In the genomic region with DNA sequence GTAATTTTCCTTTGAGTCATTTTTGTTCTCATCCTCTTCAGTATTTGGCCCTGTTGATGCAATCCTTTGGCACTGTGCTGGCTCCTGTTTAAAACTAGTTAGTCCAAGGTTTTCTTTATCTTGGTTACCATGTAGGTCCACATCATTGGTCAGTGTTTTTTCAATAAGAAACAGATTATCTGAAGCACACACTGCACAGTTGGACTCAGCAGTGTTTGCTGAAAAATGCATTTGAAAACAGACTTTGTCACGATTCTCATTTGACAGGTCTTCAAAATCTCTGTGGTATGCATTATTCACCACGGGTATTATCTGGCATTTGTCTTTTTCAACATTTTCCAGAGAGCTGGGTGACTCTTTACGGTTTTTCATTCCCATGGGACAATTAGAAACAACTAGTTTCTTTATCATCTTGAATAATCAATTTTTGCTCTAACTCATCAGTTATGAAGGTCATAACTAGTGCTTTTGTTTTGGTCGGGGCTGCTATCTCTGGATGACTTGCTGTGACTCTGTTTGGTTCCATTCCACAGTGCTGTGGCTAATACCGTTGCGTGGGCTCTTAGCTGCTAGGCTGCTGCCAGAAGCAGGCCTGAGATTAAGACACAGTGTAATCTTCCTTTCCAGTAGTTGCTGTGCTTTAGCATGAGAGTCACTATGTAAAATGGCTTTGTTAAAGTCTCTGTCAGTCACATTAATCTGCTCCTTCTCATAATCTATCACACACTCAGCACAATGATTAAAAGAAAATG, we compare ENCODE assay signal across 18 cellular contexts. TPM values are rescaled to one million over a fixed set of nuclear protein-coding genes. Genes with fewer than 3 reads are reported as not detected.
DNase-seq lines count a peak whose midpoint lies in the region; TF ChIP-seq lines count a peak whose summit lies in the region.
"Had no signal": no experiment of that assay in that cellular context is flagged by ENCODE, and none has a peak within 500 bp of the region (broad histone marks: within the 10 kb centered on the region; RNA-seq: fewer than 3 reads in every experiment).

No MANE protein-coding gene starts in this region.

- no peak overlapping the region for H2BK120ac ChIP-seq in mesendoderm (ENCODE audit: low read depth, low read length)

- DNase-seq in BE2C (peak; percentile 8), NCI-H226 (peak; percentile 68), cardiac fibroblast (ENCODE audit: low read depth in 2 of 2) (peak; percentile 86 to 87), neural crest cell (ENCODE audit: low read depth, low spot score) (no peak), activated T-cell treated with anti-CD3 and anti-CD28 coated beads for 4 hours (no peak), 8988T (no peak), HK-2 (ENCODE audit: unreplicated experiment) (no peak), mesendoderm (no peak)
- DNase-seq: activated CD4-positive, alpha-beta T cell treated with anti-CD3 and anti-CD28 coated beads for 4 hours; activated naive CD8-positive, alpha-beta T cell treated with anti-CD3 and anti-CD28 coated beads, Interleukin-2, amount 50 U/mL, for 24 hours; activated T-cell treated with anti-CD3 and anti-CD28 coated beads, Interleukin-2, amount 50 U/mL, for 24 hours; NCI-H1436 treated with DMSO at 0.1 percent for 48 hours; ovary; Peyer's patch; stimulated activated CD4-positive, alpha-beta T cell treated with anti-CD3 and anti-CD28 coated beads, Interleukin-15, amount 100 ng/mL, for 24 hours; T-helper 2 cell; tibial artery had no signal

- peaks cover 5% of the 10 kb centered on the region for H3K4me1 Mint-ChIP-seq in neural crest cell
- H3K4me1 Mint-ChIP-seq: activated naive CD8-positive, alpha-beta T cell treated with anti-CD3 and anti-CD28 coated beads, Interleukin-2, amount 50 U/mL, for 24 hours had no signal

- no CpG with 5 or more reads among the region's 6 CpGs for WGBS in mesendoderm (ENCODE audit: extremely low coverage, insufficient coverage, low lambda C conversion rate)

- H3K27me3 ChIP-seq in BE2C: no peaks in the 10 kb centered on the region
- no peaks in the 10 kb centered on the region for H3K27me3 ChIP-seq in mesendoderm (ENCODE audit: insufficient read depth, low read length, poor library complexity)
- H3K27me3 ChIP-seq: BLaER1, ovary, Peyer's patch, tibial artery had no signal

- no peak overlapping the region for H3K9ac ChIP-seq in mesendoderm (ENCODE audit: low read length)
- H3K9ac ChIP-seq: BLaER1 had no signal

- peak overlapping the region; percentile 92 for H3K27ac Mint-ChIP-seq in neural crest cell (ENCODE audit: unreplicated experiment)
- H3K27ac Mint-ChIP-seq: activated naive CD8-positive, alpha-beta T cell treated with anti-CD3 and anti-CD28 coated beads, Interleukin-2, amount 50 U/mL, for 24 hours; activated T-cell treated with anti-CD3 and anti-CD28 coated beads, Interleukin-2, amount 50 U/mL, for 24 hours had no signal

- H3K4me2 ChIP-seq in mesendoderm (ENCODE audit: low read length): no peak overlapping the region
- H3K4me2 ChIP-seq: BLaER1 had no signal

- no peaks in the 10 kb centered on the region for H3K9me3 ChIP-seq in BE2C
- H3K9me3 ChIP-seq: BLaER1, ovary, Peyer's patch, tibial artery had no signal

- no peak overlapping the region for H3K18ac ChIP-seq in mesendoderm (ENCODE audit: low read length)

- no peak overlapping the region for H4K5ac ChIP-seq in mesendoderm (ENCODE audit: low read length)

- no peaks in the 10 kb centered on the region for H3K79me2 ChIP-seq in mesendoderm (ENCODE audit: control insufficient read depth, insufficient read depth, low read length)

- H2AK5ac ChIP-seq in mesendoderm (ENCODE audit: low read length): no peak overlapping the region

- H3K4me3 ChIP-seq in BE2C (ENCODE audit: low read depth, low read length) (no peak overlapping the region), cardiac fibroblast (replicated peaks in 1 of 2; ENCODE audit: low read depth in 2 of 2, low read length in 2 of 2) (no peak overlapping the region), mesendoderm (ENCODE audit: low read length) (no peak overlapping the region)
- H3K4me3 ChIP-seq: BLaER1, ovary, Peyer's patch, tibial artery had no signal

- H3K27ac ChIP-seq in mesendoderm (ENCODE audit: low read depth, low read length): no peak overlapping the region
- H3K27ac ChIP-seq: BLaER1, ovary, Peyer's patch, tibial artery had no signal

- no peaks in the 10 kb centered on the region for H3K27me3 Mint-ChIP-seq in neural crest cell (ENCODE audit: low read depth)

- H3K56ac ChIP-seq in mesendoderm (ENCODE audit: low read length): no peak overlapping the region

- no peaks in the 10 kb centered on the region for H3K36me3 Mint-ChIP-seq in neural crest cell (ENCODE audit: low read depth)

- no peak overlapping the region for H3K23ac ChIP-seq in mesendoderm (ENCODE audit: low read length)

- no peak overlapping the region for H3K4ac ChIP-seq in mesendoderm (ENCODE audit: low read depth, low read length)

- H3K36me3 ChIP-seq in BE2C: no peaks in the 10 kb centered on the region
- no peaks in the 10 kb centered on the region for H3K36me3 ChIP-seq in mesendoderm (ENCODE audit: control insufficient read depth, insufficient read depth, low read length)
- H3K36me3 ChIP-seq: BLaER1, ovary, Peyer's patch, tibial artery had no signal

- no peak overlapping the region for H3K4me3 Mint-ChIP-seq in neural crest cell
- H3K4me3 Mint-ChIP-seq: activated naive CD8-positive, alpha-beta T cell treated with anti-CD3 and anti-CD28 coated beads, Interleukin-2, amount 50 U/mL, for 24 hours; activated T-cell treated with anti-CD3 and anti-CD28 coated beads, Interleukin-2, amount 50 U/mL, for 24 hours had no signal

- H4K8ac ChIP-seq in mesendoderm (ENCODE audit: low read depth, low read length): no peak overlapping the region

- H2BK15ac ChIP-seq in mesendoderm (replicated peaks; ENCODE audit: low read depth): no peak overlapping the region

- H3K9me3 Mint-ChIP-seq in neural crest cell: peaks cover 4% of the 10 kb centered on the region
- H3K9me3 Mint-ChIP-seq: activated naive CD8-positive, alpha-beta T cell treated with anti-CD3 and anti-CD28 coated beads, Interleukin-2, amount 50 U/mL, for 24 hours; activated T-cell treated with anti-CD3 and anti-CD28 coated beads, Interleukin-2, amount 50 U/mL, for 24 hours had no signal

- H2BK5ac ChIP-seq in mesendoderm (ENCODE audit: low read length): no peak overlapping the region

- H3K4me1 ChIP-seq in BE2C: peaks cover 8% of the 10 kb centered on the region
- H3K4me1 ChIP-seq in mesendoderm (ENCODE audit: control insufficient read depth, low read depth, low read length): no peaks in the 10 kb centered on the region
- H3K4me1 ChIP-seq: BLaER1, tibial artery had no signal

- TF ChIP-seq CTCF in BE2C (IDR thresholded peaks at IDR 0.05; ENCODE audit: low read depth, low read length) (no peak), cardiac fibroblast (IDR thresholded peaks at IDR 0.05; ENCODE audit: low read depth, low read length) (no peak), neural crest cell (conservative IDR thresholded peaks at IDR 0.05) (no peak)

- no peaks in the 10 kb centered on the region for H3K79me1 ChIP-seq in mesendoderm (ENCODE audit: low read length)

RNA-seq across cellular contexts. Expression of gene NUDT12, which starts 36.2 kb away (rescaled TPM):
- polyA plus RNA-seq in BE2C (2012; ENCODE audit: insufficient read depth, insufficient read length, low read depth): 6.9 TPM
- total RNA-seq in neural crest cell: 17.6 and 18.3 TPM in 2 replicates
- polyA plus RNA-seq in mesendoderm (2013, experiment 1 of 2): 7.0 TPM
- 6.8 TPM for polyA plus RNA-seq in mesendoderm (2013, experiment 2 of 2)

Comparison
In these comparisons a context has a peak if more than half of its experiments do, and no peak if none do; other contexts are left out.
1. DNase-seq: peak in BE2C (single experiment), NCI-H226 (single experiment) and cardiac fibroblast (2 of 2); none in neural crest cell (single experiment), activated T-cell treated with anti-CD3 and anti-CD28 coated beads for 4 hours (single experiment), 8988T (single experiment), HK-2 (single experiment) and mesendoderm (single experiment).